ENCODE assay signal across 8 cellular contexts in the genomic region with DNA sequence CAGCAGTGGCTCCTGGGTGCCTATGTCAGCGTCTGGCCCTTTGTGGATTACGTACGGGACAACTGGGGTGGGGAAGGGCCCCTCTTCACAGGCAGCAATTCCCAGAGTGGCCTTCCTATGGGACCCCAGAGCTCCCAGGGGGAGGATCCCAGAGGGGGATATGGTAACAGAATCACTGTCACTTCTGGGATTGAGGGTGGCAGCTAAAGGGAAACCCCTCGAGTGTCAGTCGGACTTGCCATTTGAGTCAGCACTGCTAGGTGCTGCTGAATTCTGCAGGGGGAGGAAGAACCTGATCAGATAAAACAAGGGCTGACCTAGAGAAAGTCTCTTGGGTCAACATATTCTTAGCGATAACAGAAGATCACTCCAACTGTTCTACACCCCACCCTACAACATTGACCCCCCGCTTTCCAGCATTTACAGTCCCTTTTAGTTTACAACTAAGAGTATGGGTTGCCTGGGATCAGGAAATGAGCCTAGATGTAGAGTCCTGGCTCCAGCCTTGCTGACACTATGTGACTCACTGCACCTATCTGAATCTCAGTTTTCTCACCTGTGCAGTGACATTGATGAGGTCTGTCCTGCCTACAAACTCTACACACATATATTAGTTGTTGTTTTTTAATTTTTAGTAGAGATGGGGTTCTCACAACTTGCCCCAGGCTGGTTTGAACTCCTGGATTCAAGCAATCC. TPM values are rescaled to one million over a fixed set of nuclear protein-coding genes. Genes with fewer than 3 reads are reported as not detected.
DNase-seq lines count a peak whose midpoint lies in the region; ATAC-seq, FAIRE-seq and TF ChIP-seq lines count a peak whose summit lies in the region.

No MANE protein-coding gene starts in this region.

- H3K27ac Mint-ChIP-seq in T-helper 17 cell = peak overlapping the region; percentile 88
- H3K27ac Mint-ChIP-seq in endothelial cell (ENCODE audit: unreplicated experiment) = no peak overlapping the region
- H3K27ac Mint-ChIP-seq in neural crest cell (ENCODE audit: unreplicated experiment) = peak overlapping the region; percentile 95

- DNase-seq in ACHN (peak; percentile 29), T-helper 17 cell (no peak), endothelial cell (ENCODE audit: low spot score) (peak; percentile 19), neural crest cell (ENCODE audit: low read depth, low spot score) (no peak), NCI-H2196 (lab: John Stamatoyannopoulos, UW; ENCODE audit: unreplicated experiment) (no peak), D721Med (ENCODE audit: insufficient read length, low spot score) (no peak)

- H3K4me3 Mint-ChIP-seq in T-helper 17 cell = peak overlapping the region; percentile 90
- H3K4me3 Mint-ChIP-seq in endothelial cell (ENCODE audit: unreplicated experiment) = peak overlapping the region; percentile 85
- peak overlapping the region; percentile 91 for H3K4me3 Mint-ChIP-seq in neural crest cell

- H3K36me3 Mint-ChIP-seq in T-helper 17 cell (ENCODE audit: low read depth) (no peaks in the 10 kb centered on the region), endothelial cell (ENCODE audit: low read depth, unreplicated experiment) (no peaks in the 10 kb centered on the region), neural crest cell (ENCODE audit: low read depth) (no peaks in the 10 kb centered on the region)

- peak; percentile 52 for ATAC-seq in GM18909 (IDR thresholded peaks at IDR 0.05; ENCODE audit: poor library complexity, unreplicated experiment)
- peak; percentile 46 for ATAC-seq in HG03095 (IDR thresholded peaks at IDR 0.05; ENCODE audit: unreplicated experiment)
- peak; percentile 45 for ATAC-seq in T-helper 17 cell

- in situ Hi-C loops in ACHN (cut with HindIII; ENCODE audit: low pct_ligation_motif_present, low pct_unique_long_range_greater_than_20kb, low sequenced_read_pairs) = no loop called here

- H3K9me3 Mint-ChIP-seq in endothelial cell (ENCODE audit: unreplicated experiment) (no peaks in the 10 kb centered on the region), neural crest cell (no peaks in the 10 kb centered on the region)

- H3K27me3 Mint-ChIP-seq in T-helper 17 cell (no peaks in the 10 kb centered on the region), endothelial cell (ENCODE audit: unreplicated experiment) (peaks cover 1% of the 10 kb centered on the region), neural crest cell (ENCODE audit: low read depth) (no peaks in the 10 kb centered on the region)

- H3K4me1 Mint-ChIP-seq in T-helper 17 cell (peaks cover 42% of the 10 kb centered on the region), endothelial cell (ENCODE audit: unreplicated experiment) (peaks cover 20% of the 10 kb centered on the region), neural crest cell (peaks cover 49% of the 10 kb centered on the region)

- TF ChIP-seq CTCF in endothelial cell (IDR thresholded peaks at IDR 0.05; ENCODE audit: unreplicated experiment) (no peak), neural crest cell (conservative IDR thresholded peaks at IDR 0.05) (no peak), D721Med (IDR thresholded peaks at IDR 0.05; ENCODE audit: insufficient read depth, missing control alignments) (no peak)

- no peak for FAIRE-seq in D721Med (lab: Jason Lieb, UNC)

- H3K9me3 ChIP-seq in T-helper 17 cell (ENCODE audit: control insufficient read depth, low read length, poor library complexity, severe bottlenecking) = no peaks in the 10 kb centered on the region

RNA-seq across cellular contexts. Expression of gene DDIT4, which starts 12.3 kb away (rescaled TPM):
- total RNA-seq in T-helper 17 cell = 100 to 1,000 TPM; 186 to 300 TPM
- total RNA-seq in endothelial cell (ENCODE audit: unreplicated experiment) = 32.4 TPM
- total RNA-seq in neural crest cell = 68.6 and 80.1 TPM in 2 replicates

RNA-seq across cellular contexts. Expression of gene ASCC1, which starts 45.4 kb away (rescaled TPM):
- 10 to 100 TPM; 14.0 to 14.6 TPM for total RNA-seq in T-helper 17 cell
- total RNA-seq in endothelial cell (ENCODE audit: unreplicated experiment) = 32.1 TPM
- total RNA-seq in neural crest cell = 31.5 and 35.6 TPM in 2 replicates

RNA-seq across cellular contexts. Expression of gene ANAPC16, which starts 45.7 kb away (rescaled TPM):
- total RNA-seq in T-helper 17 cell (10 to 100 TPM; 69.5 to 85.7 TPM), endothelial cell (ENCODE audit: unreplicated experiment) (56.7 TPM), neural crest cell (53.2 and 57.5 TPM in 2 replicates)

Comparison
In these comparisons a context has a peak if more than half of its experiments do, and no peak if none do; other contexts are left out.
1. DNase-seq: peak in ACHN (single experiment) and endothelial cell (single experiment); none in T-helper 17 cell (0 of 3), neural crest cell (single experiment), NCI-H2196 (single experiment) and D721Med (single experiment).
2. Peak in every context shown above with its lines, with median percentiles within 50 percentile points of each other: ATAC-seq and H3K4me3 Mint-ChIP-seq.